23 cellular contexts compared by ENCODE assay signal in genomic region chr1:63866085-63866484, GRCh38.
A peak's percentile ranks its signal among the peaks of the same experiment; 100 is the strongest.
DNase-seq lines count a peak whose midpoint lies in the region; ATAC-seq and TF ChIP-seq lines count a peak whose summit lies in the region.
"Had no signal": no experiment of that assay in that cellular context is flagged by ENCODE, and none has a peak within 500 bp of the region (broad histone marks: within the 10 kb centered on the region; RNA-seq: fewer than 3 reads in every experiment).

No MANE protein-coding gene starts in this region.

- in situ Hi-C loops in SK-MEL-5 (cut with HindIII; ENCODE audit: low pct_unique_long_range_greater_than_20kb, low sequenced_read_pairs) = no loop called here
- in situ Hi-C loops in astrocyte of the spinal cord (cut with HindIII; ENCODE audit: low sequenced_read_pairs) = no loop called here

- H3K27ac Mint-ChIP-seq in mesothelial cell of epicardium = peak overlapping the region; percentile 60
- H3K27ac Mint-ChIP-seq: CD14-positive monocyte; CD8-positive, alpha-beta memory T cell; HFFc6 had no signal

- no peak overlapping the region for H3K4me3 ChIP-seq in astrocyte of the spinal cord (ENCODE audit: low read depth, low read length)
- H3K4me3 ChIP-seq: MG63, Peyer's patch, SK-N-MC had no signal

- ATAC-seq in HG02588 (IDR thresholded peaks at IDR 0.05; ENCODE audit: unreplicated experiment) = no peak

- H3K4me1 Mint-ChIP-seq in mesothelial cell of epicardium = peaks cover 58% of the 10 kb centered on the region
- H3K4me1 Mint-ChIP-seq: CD14-positive monocyte; CD8-positive, alpha-beta memory T cell had no signal

- H3K36me3 Mint-ChIP-seq in mesothelial cell of epicardium = no peaks in the 10 kb centered on the region
- H3K36me3 Mint-ChIP-seq: CD14-positive monocyte; CD8-positive, alpha-beta memory T cell had no signal

- TF ChIP-seq CTCF in astrocyte of the spinal cord (IDR thresholded peaks at IDR 0.05; ENCODE audit: low read depth, low read length) = no peak
- TF ChIP-seq CTCF in mesothelial cell of epicardium (IDR thresholded peaks at IDR 0.05; ENCODE audit: unreplicated experiment) = no peak

- no peak overlapping the region for H3K4me3 Mint-ChIP-seq in mesothelial cell of epicardium
- H3K4me3 Mint-ChIP-seq: CD14-positive monocyte; CD8-positive, alpha-beta memory T cell; HFFc6 had no signal

- peak; percentile 55 for DNase-seq in SK-MEL-5 (ENCODE audit: low read depth, low spot score)
- DNase-seq in astrocyte of the spinal cord (ENCODE audit: low read depth, low spot score) = peak; percentile 32
- no peak for DNase-seq in mesothelial cell of epicardium (ENCODE audit: low spot score in 2 of 2, unreplicated experiment in 2 of 2)
- DNase-seq in activated effector memory CD4-positive, alpha-beta T cell treated with Interleukin-2 at 50 U/mL for 16 hours = no peak
- no peak for DNase-seq in dermis blood vessel endothelial cell
- DNase-seq in GM03348 (ENCODE audit: low spot score) = no peak
- DNase-seq: BE2C; CD8-positive, alpha-beta memory T cell; DMS153; DND-41; H7; HFFc6; KBM-7; MG63; NCI-H1105 treated with DMSO at 0.1 percent for 48 hours; NCI-H2029; NCI-H446 treated with DMSO at 0.1 percent for 48 hours; NCI-H526; Peyer's patch; SHP77 treated with DMSO at 0.1 percent for 48 hours had no signal

- H3K9me3 Mint-ChIP-seq in mesothelial cell of epicardium = no peaks in the 10 kb centered on the region
- H3K9me3 Mint-ChIP-seq: CD14-positive monocyte; CD8-positive, alpha-beta memory T cell; HFFc6 had no signal

- H3K27me3 Mint-ChIP-seq in mesothelial cell of epicardium (ENCODE audit: low read depth) = no peaks in the 10 kb centered on the region

Comparison
In these comparisons a context has a peak if more than half of its experiments do, and no peak if none do; other contexts are left out.
1. DNase-seq: peak in SK-MEL-5 (single experiment) and astrocyte of the spinal cord (single experiment); none in mesothelial cell of epicardium (0 of 2), activated effector memory CD4-positive, alpha-beta T cell treated with Interleukin-2 at 50 U/mL for 16 hours (single experiment), dermis blood vessel endothelial cell (single experiment) and GM03348 (single experiment).